In genomic region chr7:1218541-1219165, GRCh38 we compare ENCODE assay signal across 39 cellular contexts. TPM values are rescaled to one million over a fixed set of nuclear protein-coding genes. Genes with fewer than 3 reads are reported as not detected.
"Had no signal": no experiment of that assay in that cellular context is flagged by ENCODE, and none has a peak within 500 bp of the region (broad histone marks: within the 10 kb centered on the region; RNA-seq: fewer than 3 reads in every experiment).

No MANE protein-coding gene starts in this region.

- H3K27ac Mint-ChIP-seq: activated B cell treated with CpG ODN at 0.5 μM for 24 hours; activated CD4-positive, alpha-beta memory T cell treated with anti-CD3 and anti-CD28 coated beads for 36 hours; activated naive CD4-positive, alpha-beta T cell treated with anti-CD3 and anti-CD28 coated beads, Interleukin-2, amount 10 ng/mL, durations not matched to agents 7 days and 5 days; activated naive CD8-positive, alpha-beta T cell; activated naive CD8-positive, alpha-beta T cell treated with anti-CD3 and anti-CD28 coated beads, Interleukin-2, amount 50 U/mL, for 24 hours; activated T-helper 1 cell treated with anti-CD3 and anti-CD28 coated beads, Interleukin-12 subunit alpha, Interleukin-12 subunit beta, Interleukin-2, Interleukin-4 antibody, amounts not matched to agents 30 ng/mL and 10 ng/mL and 1 ng/mL, durations not matched to agents 14 hours and 24 hours and 36 hours; brain; T-helper 2 cell treated with Interferon-gamma antibody and Interleukin-4, amounts not matched to agents 5 μg/mL and 100 μg/mL, for 36 hours had no signal

- H3K4me1 ChIP-seq: Peyer's patch had no signal

- H3K9me3 Mint-ChIP-seq: activated CD4-positive, alpha-beta memory T cell treated with anti-CD3 and anti-CD28 coated beads for 36 hours; activated naive CD4-positive, alpha-beta T cell treated with anti-CD3 and anti-CD28 coated beads, Interleukin-2, amount 10 ng/mL, durations not matched to agents 7 days and 5 days; activated T-helper 1 cell treated with anti-CD3 and anti-CD28 coated beads, Interleukin-12 subunit alpha, Interleukin-12 subunit beta, Interleukin-2, Interleukin-4 antibody, amounts not matched to agents 30 ng/mL and 10 ng/mL and 1 ng/mL, durations not matched to agents 14 hours and 24 hours and 36 hours; T-helper 2 cell treated with Interferon-gamma antibody and Interleukin-4, amounts not matched to agents 5 μg/mL and 100 μg/mL, for 36 hours had no signal

- DNase-seq: activated B cell treated with CpG ODN at 0.5 μM for 24 hours; activated CD4-positive, alpha-beta memory T cell treated with anti-CD3 and anti-CD28 coated beads for 36 hours; activated CD4-positive, alpha-beta T cell treated with anti-CD3 and anti-CD28 coated beads for 4 hours; activated CD4-positive, alpha-beta T cell treated with anti-CD3 and anti-CD28 coated beads, Interleukin-2, amount 50 U/mL, for 1 hour; activated CD4-positive, CD25-positive, alpha-beta regulatory T cell treated with anti-CD3 and anti-CD28 coated beads, Interleukin-2, amount 50 U/mL, for 72 hours; activated CD8-positive, alpha-beta memory T cell treated with anti-CD3 and anti-CD28 coated beads, Interleukin-2, amount 50 U/mL, for 4 hours; activated gamma-delta T cell treated with Interleukin-2 at 50 U/mL for 16 hours; activated naive CD4-positive, alpha-beta T cell treated with anti-CD3 and anti-CD28 coated beads, Interleukin-2, amount 10 ng/mL, durations not matched to agents 7 days and 5 days; activated naive CD8-positive, alpha-beta T cell treated with anti-CD3 and anti-CD28 coated beads, Interleukin-2, amount 50 U/mL, for 24 hours; activated T-cell treated with anti-CD3 and anti-CD28 coated beads for 4 hours; activated T-cell treated with anti-CD3 and anti-CD28 coated beads, Interleukin-2, amount 50 U/mL, for 4 hours; anterior cingulate cortex; caudate nucleus; cerebellar nuclear complex; NCI-H1105; NCI-H1417 treated with DMSO at 0.1 percent for 48 hours; NCI-H1694; NCI-H1930; NCI-H2081 treated with DMSO at 0.1 percent for 48 hours; NCI-H226; NCI-H446 treated with DMSO at 0.1 percent for 48 hours; NCI-H524; NCI-H69; NCI-H82; NK-92 treated with Interleukin-12 subunit alpha and Interleukin-12 subunit beta, amount 100 ng/mL, for 24 hours; PC-3; Peyer's patch; SIG-M5 had no signal

- H3K4me3 Mint-ChIP-seq: activated B cell treated with CpG ODN at 0.5 μM for 24 hours; activated CD4-positive, alpha-beta memory T cell treated with anti-CD3 and anti-CD28 coated beads for 36 hours; activated naive CD4-positive, alpha-beta T cell treated with anti-CD3 and anti-CD28 coated beads, Interleukin-2, amount 10 ng/mL, durations not matched to agents 7 days and 5 days; activated naive CD8-positive, alpha-beta T cell; activated naive CD8-positive, alpha-beta T cell treated with anti-CD3 and anti-CD28 coated beads, Interleukin-2, amount 50 U/mL, for 24 hours; activated T-cell treated with anti-CD3 and anti-CD28 coated beads, Interleukin-2, amount 50 U/mL, for 4 hours; activated T-helper 1 cell treated with anti-CD3 and anti-CD28 coated beads, Interleukin-12 subunit alpha, Interleukin-12 subunit beta, Interleukin-2, Interleukin-4 antibody, amounts not matched to agents 30 ng/mL and 10 ng/mL and 1 ng/mL, durations not matched to agents 14 hours and 24 hours and 36 hours; brain; T-helper 2 cell treated with Interferon-gamma antibody and Interleukin-4, amounts not matched to agents 5 μg/mL and 100 μg/mL, for 36 hours had no signal

- H3K27ac ChIP-seq: Peyer's patch, RWPE1 had no signal

- H3K36me3 ChIP-seq: Peyer's patch had no signal

- H3K4me3 ChIP-seq: K562, Peyer's patch had no signal

- H3K36me3 Mint-ChIP-seq: activated CD4-positive, alpha-beta memory T cell treated with anti-CD3 and anti-CD28 coated beads for 36 hours; activated naive CD4-positive, alpha-beta T cell treated with anti-CD3 and anti-CD28 coated beads, Interleukin-2, amount 10 ng/mL, durations not matched to agents 7 days and 5 days; activated naive CD8-positive, alpha-beta T cell; brain had no signal

- ATAC-seq: activated naive CD8-positive, alpha-beta T cell treated with anti-CD3 and anti-CD28 coated beads, Interleukin-2, amount 50 U/mL, for 24 hours; activated T-cell treated with anti-CD3 and anti-CD28 coated beads, Interleukin-2, amount 50 U/mL, for 4 hours; K562; PC-3; Right ventricle myocardium inferior had no signal

- H3K4me1 Mint-ChIP-seq: activated B cell treated with CpG ODN at 0.5 μM for 24 hours; activated naive CD4-positive, alpha-beta T cell treated with anti-CD3 and anti-CD28 coated beads, Interleukin-2, amount 10 ng/mL, durations not matched to agents 7 days and 5 days; activated naive CD8-positive, alpha-beta T cell treated with anti-CD3 and anti-CD28 coated beads, Interleukin-2, amount 50 U/mL, for 24 hours had no signal

RNA-seq across cellular contexts. Expression of gene UNCX, which starts 14.0 kb away (rescaled TPM):
- total RNA-seq: activated B cell treated with CpG ODN at 0.5 μM for 24 hours; activated CD4-positive, alpha-beta memory T cell treated with anti-CD3 and anti-CD28 coated beads for 36 hours; activated T-cell treated with anti-CD3 and anti-CD28 coated beads, Interleukin-2, amount 50 U/mL, for 4 hours; activated T-helper 1 cell treated with anti-CD3 and anti-CD28 coated beads, Interleukin-12 subunit alpha, Interleukin-12 subunit beta, Interleukin-2, Interleukin-4 antibody, amounts not matched to agents 30 ng/mL and 10 ng/mL and 1 ng/mL, durations not matched to agents 14 hours and 24 hours and 36 hours; bronchial epithelial cell; K562; M059J; PC-3; Peyer's patch; Right ventricle myocardium inferior; SK-MEL-5; T-helper 1 cell treated with Interleukin-12 subunit alpha and Interleukin-12 subunit beta and Interleukin-4 antibody, amounts not matched to agents 30 ng/mL and 1 ng/mL, for 36 hours had no signal
- polyA plus RNA-seq: K562 had no signal
